In genomic region chr2:196268538-196269338, GRCh38 we compare ENCODE assay signal across 8 cellular contexts.
DNase-seq lines count a peak whose midpoint lies in the region; ATAC-seq and TF ChIP-seq lines count a peak whose summit lies in the region.

No MANE protein-coding gene starts in this region.

- peaks cover 0 to 4% of the 10 kb centered on the region in 2 donors for H3K36me3 ChIP-seq in lung (ENCODE audit: control insufficient read depth in 2 of 2, insufficient read depth in 2 of 2, low read length in 2 of 2)

- no peak overlapping the region for H3K4me3 ChIP-seq in lung

- peaks cover 0 to 10% of the 10 kb centered on the region in 2 donors for H3K4me1 ChIP-seq in lung (ENCODE audit: control insufficient read depth in 2 of 2, insufficient read depth in 2 of 2, low read length in 2 of 2)

- H3K36me3 Mint-ChIP-seq in activated CD4-positive, alpha-beta memory T cell treated with anti-CD3 and anti-CD28 coated beads, Interleukin-2, amount 10 ng/mL, durations not matched to agents 7 days and 5 days (ENCODE audit: low read depth), result peaks cover 6% of the 10 kb centered on the region

- H3K4me3 Mint-ChIP-seq in activated CD4-positive, alpha-beta memory T cell treated with anti-CD3 and anti-CD28 coated beads, Interleukin-2, amount 10 ng/mL, durations not matched to agents 7 days and 5 days, result peak overlapping the region; percentile 40

- TF ChIP-seq CTCF in lung (IDR thresholded peaks at IDR 0.05; ENCODE audit: control extremely low read depth, extremely low read depth), result no peak

- peak; percentile 69 for ATAC-seq in HG03354 (IDR thresholded peaks at IDR 0.05; ENCODE audit: poor library complexity, severe bottlenecking, unreplicated experiment)
- peak; percentile 62 for ATAC-seq in lung (ENCODE audit: insufficient read depth, low FRiP score)

- 37 to 42% methylated on average over 8 of the region's 8 CpGs for WGBS in lung, 2 donors

- no peaks in the 10 kb centered on the region for H3K9me3 ChIP-seq in lung (ENCODE audit: control insufficient read depth in 2 of 2, insufficient read depth in 1 of 2, low read length in 1 of 2)

- CTCF ChIA-PET in activated CD4-positive, alpha-beta memory T cell treated with anti-CD3 and anti-CD28 coated beads, Interleukin-2, amount 10 ng/mL, durations not matched to agents 7 days and 5 days (lab: Charles Lee), result interaction anchor here (0.7 to 1.3 kb wide), 4 partner anchors 68 to 191 kb away, joined by 3 to 8 read pairs (median 4); no protein-coding TSS in a partner anchor

- no peaks in the 10 kb centered on the region for H3K9me3 Mint-ChIP-seq in activated CD4-positive, alpha-beta memory T cell treated with anti-CD3 and anti-CD28 coated beads, Interleukin-2, amount 10 ng/mL, durations not matched to agents 7 days and 5 days

- POLR2A ChIA-PET in activated CD4-positive, alpha-beta memory T cell treated with anti-CD3 and anti-CD28 coated beads, Interleukin-2, amount 10 ng/mL, durations not matched to agents 7 days and 5 days (lab: Charles Lee), result interaction anchor here (0.8 to 5.1 kb wide), 11 partner anchors 8 to 709 kb away, joined by 3 to 26 read pairs (median 6); partner anchors contain the start of gene STK17B

- H3K27me3 Mint-ChIP-seq in activated CD4-positive, alpha-beta memory T cell treated with anti-CD3 and anti-CD28 coated beads, Interleukin-2, amount 10 ng/mL, durations not matched to agents 7 days and 5 days, result no peaks in the 10 kb centered on the region

- peak overlapping the region in 1 of 2 donors; percentile 31 for H3K27ac ChIP-seq in lung (ENCODE audit: low read depth in 1 of 2, low read length in 1 of 2)

- no peaks in the 10 kb centered on the region for H3K27me3 ChIP-seq in lung (ENCODE audit: control insufficient read depth, insufficient read depth)

- intact Hi-C loops in posterior cingulate gyrus (cut with DNase I), result no loop called here

- H3K4me1 Mint-ChIP-seq in activated CD4-positive, alpha-beta memory T cell treated with anti-CD3 and anti-CD28 coated beads, Interleukin-2, amount 10 ng/mL, durations not matched to agents 7 days and 5 days, result peaks cover 63% of the 10 kb centered on the region

- DNase-seq in GF-D8 (lab: John Stamatoyannopoulos, UW), result peak; percentile 47
- DNase-seq in activated CD4-positive, alpha-beta memory T cell treated with anti-CD3 and anti-CD28 coated beads, Interleukin-2, amount 10 ng/mL, durations not matched to agents 7 days and 5 days, result no peak
- no peak for DNase-seq in lung (ENCODE audit: low spot score)
- no peak for DNase-seq in posterior cingulate gyrus
- no peak for DNase-seq in NK-92 (lab: John Stamatoyannopoulos, UW; ENCODE audit: unreplicated experiment)
- no peak for DNase-seq in DMS 273 (lab: John Stamatoyannopoulos, UW; ENCODE audit: unreplicated experiment)
- DNase-seq in HuH-7 (ENCODE audit: low spot score), result no peak

- peak overlapping the region; percentile 58 for H3K27ac Mint-ChIP-seq in activated CD4-positive, alpha-beta memory T cell treated with anti-CD3 and anti-CD28 coated beads, Interleukin-2, amount 10 ng/mL, durations not matched to agents 7 days and 5 days
